In the genomic region with DNA sequence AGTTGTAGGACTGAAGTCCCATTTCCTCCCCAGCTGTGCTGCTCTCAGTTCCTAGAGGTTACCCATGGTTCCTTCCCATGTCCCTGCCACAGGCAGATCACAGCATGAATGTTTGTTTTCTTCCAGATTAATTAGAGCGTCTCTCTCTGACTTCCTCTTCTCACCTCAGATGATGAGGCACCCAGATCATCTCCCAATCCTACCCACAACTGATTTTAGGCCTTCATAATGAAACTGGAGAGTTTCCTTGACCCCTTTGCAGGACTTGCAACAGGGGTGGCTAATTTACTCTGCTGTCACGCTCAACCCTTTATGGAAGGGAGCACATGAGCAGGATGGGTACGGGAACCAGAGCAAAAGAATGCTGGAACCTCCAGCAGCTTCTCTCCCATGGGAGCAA, we compare ENCODE assay signal across 20 cellular contexts.
A peak's percentile ranks its signal among the peaks of the same experiment; 100 is the strongest.
DNase-seq lines count a peak whose midpoint lies in the region; ATAC-seq and TF ChIP-seq lines count a peak whose summit lies in the region.
"Had no signal": no experiment of that assay in that cellular context is flagged by ENCODE, and none has a peak within 500 bp of the region (broad histone marks: within the 10 kb centered on the region; RNA-seq: fewer than 3 reads in every experiment).

No MANE protein-coding gene starts in this region.

- H3K4me1 Mint-ChIP-seq in stimulated activated effector memory CD8-positive, alpha-beta T cell treated with anti-CD3 and anti-CD28 coated beads, Interleukin-12 subunit alpha, Interleukin-12 subunit beta, amount 100 ng/mL, for 72 hours: peaks cover 1% of the 10 kb centered on the region
- H3K4me1 Mint-ChIP-seq: IgD-negative memory B cell had no signal

- no peak overlapping the region for H3K27ac Mint-ChIP-seq in stimulated activated effector memory CD8-positive, alpha-beta T cell treated with anti-CD3 and anti-CD28 coated beads, Interleukin-12 subunit alpha, Interleukin-12 subunit beta, amount 100 ng/mL, for 72 hours
- H3K27ac Mint-ChIP-seq: IgD-negative memory B cell had no signal

- H3K4me3 Mint-ChIP-seq in stimulated activated effector memory CD8-positive, alpha-beta T cell treated with anti-CD3 and anti-CD28 coated beads, Interleukin-12 subunit alpha, Interleukin-12 subunit beta, amount 100 ng/mL, for 72 hours: no peak overlapping the region
- H3K4me3 Mint-ChIP-seq: IgD-negative memory B cell had no signal

- H3K27ac ChIP-seq in brain microvascular endothelial cell: peak overlapping the region; percentile 23

- H3K27me3 ChIP-seq in brain microvascular endothelial cell (replicated peaks): no peaks in the 10 kb centered on the region

- H3K36me3 ChIP-seq in brain microvascular endothelial cell (replicated peaks): no peaks in the 10 kb centered on the region

- H3K4me3 ChIP-seq in brain microvascular endothelial cell (ENCODE audit: low read depth, low read length): no peak overlapping the region

- H3K9me3 Mint-ChIP-seq in stimulated activated effector memory CD8-positive, alpha-beta T cell treated with anti-CD3 and anti-CD28 coated beads, Interleukin-12 subunit alpha, Interleukin-12 subunit beta, amount 100 ng/mL, for 72 hours: no peaks in the 10 kb centered on the region

- peak; percentile 34 for DNase-seq in SIG-M5 treated with dmso at 0.1 percent for 504 hours (lab: John Stamatoyannopoulos, UW; ENCODE audit: unreplicated experiment)
- DNase-seq in SIG-M5 (lab: John Stamatoyannopoulos, UW): no peak
- DNase-seq in MV-4-11 (lab: John Stamatoyannopoulos, UW): peak; percentile 80
- DNase-seq in brain microvascular endothelial cell: no peak
- DNase-seq in stimulated activated effector memory CD8-positive, alpha-beta T cell treated with anti-CD3 and anti-CD28 coated beads, Interleukin-12 subunit alpha, Interleukin-12 subunit beta, amount 100 ng/mL, for 72 hours (ENCODE audit: low spot score in 2 of 2): no peak
- no peak for DNase-seq in stimulated activated CD4-positive, alpha-beta T cell treated with anti-CD3 and anti-CD28 coated beads, Interleukin-4, amount 100 ng/mL, for 4 hours
- DNase-seq: 8988T, C1 segment of cervical spinal cord, COR-L47, DMS153, HCEC 1CT, NCI-H1092 treated with DMSO at 0.1 percent for 48 hours, NCI-H1694 treated with DMSO at 0.1 percent for 48 hours, NCI-H446, NCI-H748 treated with DMSO at 0.1 percent for 48 hours, SHP77 had no signal

- peak; percentile 16 for ATAC-seq in stimulated activated effector memory CD8-positive, alpha-beta T cell treated with anti-CD3 and anti-CD28 coated beads, Interleukin-12 subunit alpha, Interleukin-12 subunit beta, amount 100 ng/mL, for 72 hours
- ATAC-seq in GM19463 (IDR thresholded peaks at IDR 0.05; ENCODE audit: unreplicated experiment) (no peak), GM18519 (IDR thresholded peaks at IDR 0.05; ENCODE audit: low FRiP score, unreplicated experiment) (no peak)
- ATAC-seq: Panc1 had no signal

- in situ Hi-C loops in brain microvascular endothelial cell (cut with HindIII; ENCODE audit: low pct_ligation_motif_present, low sequenced_read_pairs): no loop called here

- H3K36me3 Mint-ChIP-seq in stimulated activated effector memory CD8-positive, alpha-beta T cell treated with anti-CD3 and anti-CD28 coated beads, Interleukin-12 subunit alpha, Interleukin-12 subunit beta, amount 100 ng/mL, for 72 hours: no peaks in the 10 kb centered on the region

- no peak for TF ChIP-seq CTCF in brain microvascular endothelial cell (IDR thresholded peaks at IDR 0.05; ENCODE audit: low read depth, low read length, missing control alignments)

Comparison
In these comparisons a context has a peak if more than half of its experiments do, and no peak if none do; other contexts are left out.
1. DNase-seq: peak in SIG-M5 treated with dmso at 0.1 percent for 504 hours (single experiment) and MV-4-11 (single experiment); none in SIG-M5 (single experiment), brain microvascular endothelial cell (single experiment), stimulated activated effector memory CD8-positive, alpha-beta T cell treated with anti-CD3 and anti-CD28 coated beads, Interleukin-12 subunit alpha, Interleukin-12 subunit beta, amount 100 ng/mL, for 72 hours (0 of 2) and stimulated activated CD4-positive, alpha-beta T cell treated with anti-CD3 and anti-CD28 coated beads, Interleukin-4, amount 100 ng/mL, for 4 hours (0 of 2).